In the genomic region with DNA sequence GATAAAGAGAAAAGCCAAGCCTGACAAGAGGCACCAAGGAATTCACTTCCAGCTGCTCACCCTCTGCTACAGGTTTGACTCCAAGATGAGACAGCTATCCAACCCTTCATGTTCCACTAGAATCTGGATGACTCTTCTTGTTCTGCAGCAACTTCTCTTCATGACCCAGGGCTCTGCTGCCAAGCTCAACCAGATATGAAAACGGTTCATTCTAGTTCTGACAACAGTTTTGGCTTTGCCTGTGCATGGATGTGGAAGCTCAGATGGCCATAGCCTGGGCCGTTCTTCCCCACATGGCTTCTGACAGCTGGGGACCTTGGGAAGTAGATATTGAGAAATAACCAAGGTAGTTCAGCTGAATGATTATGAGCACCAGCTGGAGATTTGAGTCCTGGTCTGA, we compare ENCODE assay signal across 1 cellular context.
TF ChIP-seq lines count a peak whose summit lies in the region.

No MANE protein-coding gene starts in this region.

TF ChIP-seq in K562, 482 proteins besides CTCF, POLR2A, EP300 and RAD21:
- no peak for TF ChIP-seq RFX5 (IDR thresholded peaks at IDR 0.05; ENCODE audit: low read depth, low read length)
- TF ChIP-seq DMBX1 (CRISPR knock-in tag; IDR thresholded peaks at IDR 0.05; ENCODE audit: borderline replicate concordance), result no peak
- TF ChIP-seq HMG20A (CRISPR knock-in tag; conservative IDR thresholded peaks at IDR 0.05), result no peak
- no peak for TF ChIP-seq ZNF785 (CRISPR knock-in tag; IDR thresholded peaks at IDR 0.05)
- no peak for TF ChIP-seq PURB (CRISPR knock-in tag; IDR thresholded peaks at IDR 0.05; ENCODE audit: low read depth)
- TF ChIP-seq PCBP2 (IDR thresholded peaks at IDR 0.05; ENCODE audit: low read depth, low read length, poor library complexity, severe bottlenecking), result no peak
- TF ChIP-seq, protein P1, sequence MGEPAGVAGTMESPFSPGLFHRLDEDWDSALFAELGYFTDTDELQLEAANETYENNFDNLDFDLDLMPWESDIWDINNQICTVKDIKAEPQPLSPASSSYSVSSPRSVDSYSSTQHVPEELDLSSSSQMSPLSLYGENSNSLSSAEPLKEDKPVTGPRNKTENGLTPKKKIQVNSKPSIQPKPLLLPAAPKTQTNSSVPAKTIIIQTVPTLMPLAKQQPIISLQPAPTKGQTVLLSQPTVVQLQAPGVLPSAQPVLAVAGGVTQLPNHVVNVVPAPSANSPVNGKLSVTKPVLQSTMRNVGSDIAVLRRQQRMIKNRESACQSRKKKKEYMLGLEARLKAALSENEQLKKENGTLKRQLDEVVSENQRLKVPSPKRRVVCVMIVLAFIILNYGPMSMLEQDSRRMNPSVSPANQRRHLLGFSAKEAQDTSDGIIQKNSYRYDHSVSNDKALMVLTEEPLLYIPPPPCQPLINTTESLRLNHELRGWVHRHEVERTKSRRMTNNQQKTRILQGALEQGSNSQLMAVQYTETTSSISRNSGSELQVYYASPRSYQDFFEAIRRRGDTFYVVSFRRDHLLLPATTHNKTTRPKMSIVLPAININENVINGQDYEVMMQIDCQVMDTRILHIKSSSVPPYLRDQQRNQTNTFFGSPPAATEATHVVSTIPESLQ (CRISPR knock-in tag; IDR thresholded peaks at IDR 0.05), result no peak
- no peak for TF ChIP-seq MEIS2 (IDR thresholded peaks at IDR 0.05; ENCODE audit: partially characterized antibody)
- no peak for TF ChIP-seq CBFB (CRISPR knock-in tag; IDR thresholded peaks at IDR 0.05)
- TF ChIP-seq HDAC3 (IDR thresholded peaks at IDR 0.05; ENCODE audit: borderline replicate concordance, partially characterized antibody), result no peak
- TF ChIP-seq ZNF695 (CRISPR knock-in tag; IDR thresholded peaks at IDR 0.05), result no peak
- no peak for TF ChIP-seq OTX1 (CRISPR knock-in tag; IDR thresholded peaks at IDR 0.05)
